8 cellular contexts compared by ENCODE assay signal in genomic region chr3:17258823-17259436, GRCh38.
DNase-seq lines count a peak whose midpoint lies in the region; ATAC-seq and TF ChIP-seq lines count a peak whose summit lies in the region.

No MANE protein-coding gene starts in this region.

- TF ChIP-seq POLR2A in transverse colon (IDR thresholded peaks at IDR 0.05): no peak

- H3K27me3 ChIP-seq in adipocyte (replicated peaks; ENCODE audit: control insufficient read depth, insufficient read depth, low read length) (no peaks in the 10 kb centered on the region), transverse colon (no peaks in the 10 kb centered on the region)

- no peak overlapping the region for H3K27ac ChIP-seq in transverse colon

- DNase-seq in activated gamma-delta T cell treated with Interleukin-2 at 50 U/mL for 16 hours: peak; percentile 17
- DNase-seq in activated gamma-delta T cell (lab: John Stamatoyannopoulos, UW): no peak
- DNase-seq in Kasumi-1 (lab: John Stamatoyannopoulos, UW): peak; percentile 40 to 55
- DNase-seq in adipocyte (ENCODE audit: low read depth): peak; percentile 81
- peak; percentile 28 for DNase-seq in iPS-NIHi7 (ENCODE audit: extremely low spot score)
- no peak for DNase-seq in transverse colon

- WGBS in transverse colon (ENCODE audit: low coverage in 1 of 2), 2 donors: 27 to 33% methylated on average over 3 of the region's 3 CpGs

- no peak overlapping the region for H3K9ac ChIP-seq in adipocyte (ENCODE audit: low read length)

- intact Hi-C loops in transverse colon (cut with DNase I; ENCODE audit: low total_unique reads): no loop called here

- H3K4me1 ChIP-seq in adipocyte (ENCODE audit: control insufficient read depth, insufficient read depth, low read length) (peaks cover 5% of the 10 kb centered on the region), transverse colon (no peaks in the 10 kb centered on the region)

- H3K4me3 ChIP-seq in adipocyte (ENCODE audit: low read length): no peak overlapping the region
- no peak overlapping the region for H3K4me3 ChIP-seq in transverse colon

- H3K9me3 ChIP-seq in adipocyte (ENCODE audit: control insufficient read depth, low read length) (no peaks in the 10 kb centered on the region), transverse colon (no peaks in the 10 kb centered on the region)

- no peak for TF ChIP-seq EP300 in transverse colon (IDR thresholded peaks at IDR 0.05; ENCODE audit: low read depth)

- ATAC-seq in HG03196 (IDR thresholded peaks at IDR 0.05; ENCODE audit: unreplicated experiment) (no peak), GM18868 (IDR thresholded peaks at IDR 0.05; ENCODE audit: unreplicated experiment) (no peak)

- TF ChIP-seq CTCF in transverse colon (IDR thresholded peaks at IDR 0.05): peak; percentile 63 to 73 (median 69)

- in situ Hi-C loops in transverse colon (cut with MboI; ENCODE audit: low pct_ligation_motif_present in 1 of 4, low pct_unique_long_range_greater_than_20kb in 1 of 4, low sequenced_read_pairs in 3 of 4): loop anchor here (25.0 kb wide), 1 partner anchor 578 kb away; no protein-coding TSS in a partner anchor

- no peaks in the 10 kb centered on the region for H3K36me3 ChIP-seq in adipocyte (ENCODE audit: control insufficient read depth, insufficient read depth, low read length, severe bottlenecking)
- no peaks in the 10 kb centered on the region for H3K36me3 ChIP-seq in transverse colon

Comparison
In these comparisons a context has a peak if more than half of its experiments do, and no peak if none do; other contexts are left out.
1. DNase-seq: peak in activated gamma-delta T cell treated with Interleukin-2 at 50 U/mL for 16 hours (single experiment), Kasumi-1 (2 of 2), adipocyte (single experiment) and iPS-NIHi7 (single experiment); none in activated gamma-delta T cell (single experiment) and transverse colon (single experiment).